Comparison of ENCODE assay signal across 8 cellular contexts in the genomic region with DNA sequence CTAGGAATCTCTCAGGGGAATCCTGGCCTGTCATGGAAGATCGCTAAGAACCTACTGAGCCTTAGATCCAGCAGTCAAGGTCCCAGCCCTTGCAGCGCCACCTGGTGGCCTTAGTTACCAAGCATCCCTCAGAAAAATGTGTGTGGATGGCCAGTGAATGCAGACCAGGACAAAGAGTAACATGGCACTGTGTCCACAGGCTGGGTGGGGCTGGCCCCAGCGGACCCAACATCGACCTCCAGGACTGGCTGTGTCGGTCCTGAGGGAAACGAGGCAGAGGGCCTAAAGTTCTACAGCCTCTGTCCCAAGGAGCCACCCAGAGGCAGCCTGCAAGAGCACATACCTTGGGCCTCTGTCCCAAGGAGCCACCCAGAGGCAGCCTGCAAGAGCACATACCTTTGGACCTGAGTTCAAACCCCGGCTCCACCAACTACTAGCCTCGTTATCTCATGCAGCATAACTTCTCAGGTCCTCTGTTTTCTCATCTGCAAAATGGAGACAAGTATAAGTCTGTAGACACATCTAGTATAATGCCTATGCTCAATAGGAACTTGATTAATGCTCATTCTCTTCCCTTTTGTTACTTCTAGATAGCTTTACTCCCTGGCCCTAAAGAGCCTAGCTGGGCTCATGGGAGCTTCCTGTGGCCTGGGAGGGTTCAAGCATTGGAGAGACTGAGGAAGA. TPM values are rescaled to one million over a fixed set of nuclear protein-coding genes. Genes with fewer than 3 reads are reported as not detected.
DNase-seq lines count a peak whose midpoint lies in the region; ATAC-seq lines count a peak whose summit lies in the region.

No MANE protein-coding gene starts in this region.

- no peak overlapping the region for H4K91ac ChIP-seq in neuronal stem cell (ENCODE audit: low read depth, low read length, poor library complexity)

- H3K4me1 ChIP-seq in neuronal stem cell (ENCODE audit: control insufficient read depth in 2 of 2, insufficient read depth in 1 of 2, low read depth in 1 of 2, low read length in 2 of 2) = peaks cover 2 to 10% of the 10 kb centered on the region in 2 donors

- no peak overlapping the region for H3K27ac Mint-ChIP-seq in activated T-cell treated with anti-CD3 and anti-CD28 coated beads, Interleukin-2, amount 50 U/mL, for 72 hours

- no peak overlapping the region for H3K18ac ChIP-seq in neuronal stem cell (ENCODE audit: low read length)

- H3K4me3 Mint-ChIP-seq in activated T-cell treated with anti-CD3 and anti-CD28 coated beads, Interleukin-2, amount 50 U/mL, for 72 hours = no peak overlapping the region

- H3K4me2 ChIP-seq in neuronal stem cell (ENCODE audit: insufficient read depth, low read length, poor library complexity, severe bottlenecking) = no peak overlapping the region

- H3K14ac ChIP-seq in neuronal stem cell (ENCODE audit: low read length) = no peak overlapping the region

- H3K9ac ChIP-seq in neuronal stem cell (ENCODE audit: low read depth, low read length, poor library complexity) = no peak overlapping the region

- no peak overlapping the region for H2BK5ac ChIP-seq in neuronal stem cell (ENCODE audit: low read length)

- no peaks in the 10 kb centered on the region for H3K36me3 ChIP-seq in neuronal stem cell (replicated peaks in 1 of 2; ENCODE audit: control insufficient read depth in 2 of 2, insufficient read depth in 2 of 2, low read length in 2 of 2)

- ATAC-seq in activated T-cell treated with anti-CD3 and anti-CD28 coated beads, Interleukin-2, amount 50 U/mL, for 72 hours (replicated peaks in 1 of 2) = peak; percentile 26 to 33
- ATAC-seq in GM19351 (IDR thresholded peaks at IDR 0.05; ENCODE audit: unreplicated experiment) = no peak

- H3K27me3 ChIP-seq in neuronal stem cell (ENCODE audit: control insufficient read depth in 3 of 3, insufficient read depth in 3 of 3, low read depth in 1 of 3, low read length in 3 of 3) = no peaks in the 10 kb centered on the region

- H3K27ac ChIP-seq in neuronal stem cell (replicated peaks; ENCODE audit: low read length) = no peak overlapping the region

- no peak overlapping the region for H2BK12ac ChIP-seq in neuronal stem cell (ENCODE audit: low read length)

- H3K9me3 Mint-ChIP-seq in activated T-cell treated with anti-CD3 and anti-CD28 coated beads, Interleukin-2, amount 50 U/mL, for 72 hours = no peaks in the 10 kb centered on the region

- H2BK120ac ChIP-seq in neuronal stem cell (ENCODE audit: low read depth, low read length) = no peak overlapping the region

- H2AFZ ChIP-seq in neuronal stem cell (ENCODE audit: low read length) = peak overlapping the region; percentile 37

- peak; percentile 87 for DNase-seq in DMS53 (lab: John Stamatoyannopoulos, UW)
- DNase-seq in LHCN-M2 (ENCODE audit: low read depth) = peak; percentile 71
- peak; percentile 72 for DNase-seq in RKO (ENCODE audit: low spot score)
- peak; percentile 74 to 83 for DNase-seq in activated T-cell treated with anti-CD3 and anti-CD28 coated beads, Interleukin-2, amount 50 U/mL, for 72 hours
- DNase-seq in fibroblast of the conjunctiva (ENCODE audit: low read depth) = peak; percentile 39
- DNase-seq in neuronal stem cell (ENCODE audit: low spot score) = peak; percentile 80
- DNase-seq in superior temporal gyrus (ENCODE audit: extremely low spot score) = peak; percentile 94

- WGBS in neuronal stem cell (ENCODE audit: extremely low coverage in 2 of 2, insufficient read length in 2 of 2, insufficient replicate concordance in 1 of 2), 2 donors = no CpG with 5 or more reads among the region's 8 CpGs

- H2AK5ac ChIP-seq in neuronal stem cell (ENCODE audit: low read depth, low read length) = no peak overlapping the region

- H3K23ac ChIP-seq in neuronal stem cell (ENCODE audit: low read depth, low read length, poor library complexity) = no peak overlapping the region

- H3K4me1 Mint-ChIP-seq in activated T-cell treated with anti-CD3 and anti-CD28 coated beads, Interleukin-2, amount 50 U/mL, for 72 hours (ENCODE audit: low read depth) = peaks cover 67% of the 10 kb centered on the region

- no peaks in the 10 kb centered on the region for H3K9me3 ChIP-seq in neuronal stem cell (replicated peaks in 1 of 2; ENCODE audit: control insufficient read depth in 2 of 2, insufficient read depth in 1 of 2, low read depth in 1 of 2, low read length in 2 of 2)

- H3K27me3 Mint-ChIP-seq in activated T-cell treated with anti-CD3 and anti-CD28 coated beads, Interleukin-2, amount 50 U/mL, for 72 hours (ENCODE audit: low read depth) = no peaks in the 10 kb centered on the region

- no peak overlapping the region for H3K4me3 ChIP-seq in neuronal stem cell (ENCODE audit: low read length in 2 of 2)

- H3K36me3 Mint-ChIP-seq in activated T-cell treated with anti-CD3 and anti-CD28 coated beads, Interleukin-2, amount 50 U/mL, for 72 hours (ENCODE audit: insufficient read depth in 2 of 2) = no peaks in the 10 kb centered on the region

- H4K8ac ChIP-seq in neuronal stem cell (ENCODE audit: low read depth, low read length) = no peak overlapping the region

- no peaks in the 10 kb centered on the region for H3K79me1 ChIP-seq in neuronal stem cell (ENCODE audit: low read depth, low read length)

- H2BK15ac ChIP-seq in neuronal stem cell (ENCODE audit: low read length) = no peak overlapping the region

- H3K4ac ChIP-seq in neuronal stem cell (ENCODE audit: low read length) = no peak overlapping the region

RNA-seq across cellular contexts. Expression of a gene that starts 57.5 kb away (rescaled TPM):
- total RNA-seq in LHCN-M2 (2014; rRNA removed) = 44.6 and 52.0 TPM in 2 replicates
- 10.8 TPM for polyA plus RNA-seq in LHCN-M2 (2012)
- 10 to 100 TPM; 67.8 to 77.6 TPM for total RNA-seq in activated T-cell treated with anti-CD3 and anti-CD28 coated beads, Interleukin-2, amount 50 U/mL, for 72 hours
- 10.5 TPM for polyA plus RNA-seq in neuronal stem cell (2013, experiment 1 of 2)
- 13.5 TPM for polyA plus RNA-seq in neuronal stem cell (2013, experiment 2 of 2)

Comparison
In these comparisons a context has a peak if more than half of its experiments do, and no peak if none do; other contexts are left out.
1. DNase-seq: peak in every context shown above with its lines; median percentile 94 in superior temporal gyrus; 87 in DMS53; 80 in neuronal stem cell; 78 in activated T-cell treated with anti-CD3 and anti-CD28 coated beads, Interleukin-2, amount 50 U/mL, for 72 hours; 72 in RKO; 71 in LHCN-M2; 39 in fibroblast of the conjunctiva.